Comparison of ENCODE assay signal across 1 cellular context in the genomic region with DNA sequence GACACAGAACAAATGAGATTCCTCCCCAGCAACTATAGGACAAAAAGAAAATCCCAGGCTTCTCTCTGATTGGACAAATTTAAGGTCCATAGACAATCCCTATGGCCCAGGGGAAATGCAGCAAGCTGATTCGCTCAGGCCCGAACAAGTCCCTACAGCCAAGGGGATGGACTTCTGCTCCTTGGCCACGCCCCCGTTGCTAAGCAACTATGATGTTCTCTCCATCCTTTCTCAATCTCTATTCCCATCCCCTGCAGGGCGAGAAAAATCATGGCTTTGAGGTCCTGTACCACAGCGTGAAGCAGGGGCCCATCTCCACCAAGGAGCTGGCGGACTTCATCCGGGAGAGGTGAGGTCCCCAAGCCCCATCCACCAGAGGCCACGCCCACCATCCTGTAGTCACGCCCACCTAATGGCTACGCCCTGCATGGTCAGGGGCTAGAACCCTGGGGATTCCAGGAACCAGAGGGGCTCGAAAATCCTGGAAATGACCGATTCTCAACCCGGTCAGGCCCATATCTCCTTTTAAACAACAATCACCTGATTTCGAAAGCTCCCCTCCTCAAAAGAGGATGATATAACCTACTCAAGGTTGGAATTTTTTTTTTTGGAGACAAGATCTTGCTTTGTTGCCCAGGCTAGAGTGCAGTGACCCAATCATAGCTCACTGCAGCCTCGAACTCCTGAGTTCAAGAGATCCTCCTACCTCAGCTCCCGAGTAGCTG.
A peak's percentile ranks its signal among the peaks of the same experiment; 100 is the strongest.
TF ChIP-seq lines count a peak whose summit lies in the region.

No MANE protein-coding gene starts in this region.

TF ChIP-seq in HepG2, 621 proteins besides CTCF, POLR2A, EP300 and RAD21:
- peak; percentile 54 for TF ChIP-seq NFYB (CRISPR knock-in tag; IDR thresholded peaks at IDR 0.05)
- TF ChIP-seq NFYC (CRISPR knock-in tag; IDR thresholded peaks at IDR 0.05), result peak; percentile 55
- peak; percentile 57 for TF ChIP-seq RFX1 (IDR thresholded peaks at IDR 0.05)
- no peak for TF ChIP-seq AKNA (CRISPR knock-in tag; IDR thresholded peaks at IDR 0.05; ENCODE audit: borderline replicate concordance)
- no peak for TF ChIP-seq PCBP1 (IDR thresholded peaks at IDR 0.05; ENCODE audit: borderline replicate concordance, low read depth, low read length)
- TF ChIP-seq RFX3 (CRISPR knock-in tag; IDR thresholded peaks at IDR 0.05), result peak; percentile 64
TF ChIP-seq in HepG2: peak in this region for 4.
